In the genomic region with DNA sequence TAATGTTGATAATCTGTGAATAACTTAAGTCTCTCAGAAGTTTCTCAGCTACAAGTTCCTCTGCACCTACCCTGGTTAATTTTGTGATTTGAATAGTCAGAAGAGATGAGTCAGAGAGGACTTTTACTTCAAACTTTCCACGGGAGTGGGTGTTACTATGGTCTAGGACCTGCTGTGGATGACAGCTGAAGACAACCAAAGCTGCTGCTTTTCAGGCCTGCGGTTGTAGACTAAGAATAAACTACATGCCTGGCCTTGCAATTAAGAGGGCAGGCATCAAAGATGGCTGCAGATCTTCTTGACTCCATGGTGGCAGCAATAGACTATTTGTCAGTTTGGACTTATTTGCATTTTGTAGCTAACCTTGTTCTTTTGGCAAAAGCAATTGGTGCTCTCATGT, we compare ENCODE assay signal across 9 cellular contexts.
DNase-seq lines count a peak whose midpoint lies in the region; ATAC-seq lines count a peak whose summit lies in the region.
"Had no signal": no experiment of that assay in that cellular context is flagged by ENCODE, and none has a peak within 500 bp of the region (broad histone marks: within the 10 kb centered on the region; RNA-seq: fewer than 3 reads in every experiment).

No MANE protein-coding gene starts in this region.

- ATAC-seq in GM19328 (IDR thresholded peaks at IDR 0.05; ENCODE audit: unreplicated experiment) = peak; percentile 98
- peak; percentile 91 for ATAC-seq in HG02981 (IDR thresholded peaks at IDR 0.05; ENCODE audit: unreplicated experiment)

- DNase-seq in activated T-cell treated with anti-CD3 and anti-CD28 coated beads for 4 hours (peak; percentile 30), EL (no peak), GDM1 (lab: John Stamatoyannopoulos, UW) (no peak), HT-29 (ENCODE audit: low spot score) (no peak), SIG-M5 (lab: John Stamatoyannopoulos, UW) (no peak)
- DNase-seq in stimulated activated CD8-positive, alpha-beta memory T cell treated with anti-CD3 and anti-CD28 coated beads, Interleukin-12 subunit alpha, Interleukin-12 subunit beta, amount 100 ng/mL, for 1 hour (ENCODE audit: low read depth) = peak; percentile 4
- DNase-seq: retina had no signal

Comparison
In these comparisons a context has a peak if more than half of its experiments do, and no peak if none do; other contexts are left out.
1. DNase-seq: peak in activated T-cell treated with anti-CD3 and anti-CD28 coated beads for 4 hours (single experiment) and stimulated activated CD8-positive, alpha-beta memory T cell treated with anti-CD3 and anti-CD28 coated beads, Interleukin-12 subunit alpha, Interleukin-12 subunit beta, amount 100 ng/mL, for 1 hour (single experiment); none in EL (single experiment), GDM1 (single experiment), HT-29 (single experiment) and SIG-M5 (single experiment).